29 cellular contexts compared by ENCODE assay signal in genomic region chr18:69291755-69292154, GRCh38.
"Had no signal": no experiment of that assay in that cellular context is flagged by ENCODE, and none has a peak within 500 bp of the region (broad histone marks: within the 10 kb centered on the region; RNA-seq: fewer than 3 reads in every experiment).

No MANE protein-coding gene starts in this region.

- ATAC-seq: stimulated activated effector memory CD8-positive, alpha-beta T cell treated with anti-CD3 and anti-CD28 coated beads, Interleukin-12 subunit alpha, Interleukin-12 subunit beta, amount 100 ng/mL, for 72 hours; stimulated activated memory B cell treated with anti-CD40 and anti-IgM and Interleukin-4, amounts not matched to agents 10 μg/mL and 1 μg/mL and 100 μg/mL, for 72 hours; stimulated activated naive B cell treated with anti-CD40 and anti-IgM and Interleukin-4, amounts not matched to agents 10 μg/mL and 1 μg/mL and 100 μg/mL, for 72 hours; stimulated activated naive CD8-positive, alpha-beta T cell treated with anti-CD3 and anti-CD28 coated beads, Interleukin-15, amount 100 ng/mL, for 72 hours; stimulated activated naive CD8-positive, alpha-beta T cell treated with anti-CD3 and anti-CD28 coated beads, Interleukin-15, Interleukin-2, amounts not matched to agents 100 U/mL and 50 U/mL, for 24 hours; upper lobe of right lung had no signal

- H3K9me3 Mint-ChIP-seq: stimulated activated effector memory CD8-positive, alpha-beta T cell treated with anti-CD3 and anti-CD28 coated beads, Interleukin-12 subunit alpha, Interleukin-12 subunit beta, amount 100 ng/mL, for 72 hours had no signal

- H3K36me3 Mint-ChIP-seq: stimulated activated effector memory CD8-positive, alpha-beta T cell treated with anti-CD3 and anti-CD28 coated beads, Interleukin-12 subunit alpha, Interleukin-12 subunit beta, amount 100 ng/mL, for 72 hours; stimulated activated memory B cell treated with anti-CD40 and anti-IgM and Interleukin-4, amounts not matched to agents 10 μg/mL and 1 μg/mL and 100 μg/mL, for 72 hours; stimulated activated naive B cell treated with anti-CD40 and anti-IgM and Interleukin-4, amounts not matched to agents 10 μg/mL and 1 μg/mL and 100 μg/mL, for 72 hours; type B pancreatic cell had no signal

- H3K4me1 Mint-ChIP-seq: stimulated activated effector memory CD8-positive, alpha-beta T cell treated with anti-CD3 and anti-CD28 coated beads, Interleukin-12 subunit alpha, Interleukin-12 subunit beta, amount 100 ng/mL, for 72 hours; stimulated activated memory B cell treated with anti-CD40 and anti-IgM and Interleukin-4, amounts not matched to agents 10 μg/mL and 1 μg/mL and 100 μg/mL, for 72 hours; stimulated activated naive B cell treated with anti-CD40 and anti-IgM and Interleukin-4, amounts not matched to agents 10 μg/mL and 1 μg/mL and 100 μg/mL, for 72 hours; stimulated activated naive CD8-positive, alpha-beta T cell treated with anti-CD3 and anti-CD28 coated beads, Interleukin-15, amount 100 ng/mL, for 72 hours had no signal

- H3K4me3 ChIP-seq: stomach, suprapubic skin, testis, thoracic aorta, thyroid gland, tibial artery, tibial nerve, transverse colon, upper lobe of left lung, upper lobe of right lung, uterus, vagina had no signal

- H3K27ac Mint-ChIP-seq: stimulated activated effector memory CD8-positive, alpha-beta T cell treated with anti-CD3 and anti-CD28 coated beads, Interleukin-12 subunit alpha, Interleukin-12 subunit beta, amount 100 ng/mL, for 72 hours; stimulated activated memory B cell treated with anti-CD40 and anti-IgM and Interleukin-4, amounts not matched to agents 10 μg/mL and 1 μg/mL and 100 μg/mL, for 72 hours; stimulated activated naive B cell treated with anti-CD40 and anti-IgM and Interleukin-4, amounts not matched to agents 10 μg/mL and 1 μg/mL and 100 μg/mL, for 72 hours; stimulated activated naive CD8-positive, alpha-beta T cell treated with anti-CD3 and anti-CD28 coated beads, Interleukin-15, amount 100 ng/mL, for 72 hours; stimulated activated naive CD8-positive, alpha-beta T cell treated with anti-CD3 and anti-CD28 coated beads, Interleukin-15, Interleukin-2, amounts not matched to agents 100 ng/mL and 50 ng/mL, for 24 hours; type B pancreatic cell had no signal

- H3K4me3 Mint-ChIP-seq: stimulated activated effector memory CD8-positive, alpha-beta T cell treated with anti-CD3 and anti-CD28 coated beads, Interleukin-12 subunit alpha, Interleukin-12 subunit beta, amount 100 ng/mL, for 72 hours; stimulated activated memory B cell treated with anti-CD40 and anti-IgM and Interleukin-4, amounts not matched to agents 10 μg/mL and 1 μg/mL and 100 μg/mL, for 72 hours; stimulated activated naive B cell treated with anti-CD40 and anti-IgM and Interleukin-4, amounts not matched to agents 10 μg/mL and 1 μg/mL and 100 μg/mL, for 72 hours; stimulated activated naive CD8-positive, alpha-beta T cell treated with anti-CD3 and anti-CD28 coated beads, Interleukin-15, amount 100 ng/mL, for 72 hours; stimulated activated naive CD8-positive, alpha-beta T cell treated with anti-CD3 and anti-CD28 coated beads, Interleukin-15, Interleukin-2, amounts not matched to agents 100 ng/mL and 50 ng/mL, for 24 hours; type B pancreatic cell had no signal

- H3K4me1 ChIP-seq: stomach, suprapubic skin, testis, thyroid gland, tibial artery, tibial nerve, transverse colon, upper lobe of left lung, upper lobe of right lung, uterus, vagina had no signal

- H3K27ac ChIP-seq: stomach, suprapubic skin, testis, thoracic aorta, thyroid gland, tibial artery, tibial nerve, transverse colon, upper lobe of left lung, upper lobe of right lung, uterus, vagina had no signal

- H3K27me3 ChIP-seq: stomach, suprapubic skin, testis, thyroid gland, tibial artery, tibial nerve, transverse colon, upper lobe of left lung, upper lobe of right lung, uterus, vagina had no signal

- H3K36me3 ChIP-seq: stomach, suprapubic skin, thoracic aorta, thyroid gland, tibial artery, tibial nerve, transverse colon, upper lobe of left lung, upper lobe of right lung, uterus, vagina had no signal

- H3K9me3 ChIP-seq: testis, thoracic aorta, thyroid gland, tibial artery, transverse colon, upper lobe of left lung, upper lobe of right lung, uterus, vagina had no signal

- FAIRE-seq: urothelium cell line had no signal

- DNase-seq: stimulated activated CD4-positive, alpha-beta T cell treated with anti-CD3 and anti-CD28 coated beads, Interleukin-2, amount 100 ng/mL, for 48 hours; stimulated activated CD4-positive, alpha-beta T cell treated with anti-CD3 and anti-CD28 coated beads, Interleukin-4, amount 100 ng/mL, for 1 hour; stimulated activated CD4-positive, alpha-beta T cell treated with anti-CD3 and anti-CD28 coated beads, Interleukin-4, amount 100 ng/mL, for 24 hours; stimulated activated CD4-positive, alpha-beta T cell treated with anti-CD3 and anti-CD28 coated beads, Interleukin-4, amount 100 ng/mL, for 4 hours; stimulated activated CD8-positive, alpha-beta memory T cell treated with anti-CD3 and anti-CD28 coated beads, Interleukin-4, amount 100 ng/mL, for 48 hours; stimulated activated naive B cell treated with anti-CD40 and anti-IgM and Interleukin-4, amounts not matched to agents 10 μg/mL and 1 μg/mL and 100 μg/mL, for 72 hours; stimulated activated naive CD4-positive, alpha-beta T cell; stimulated activated naive CD4-positive, alpha-beta T cell treated with Interleukin-2 at 50 U/mL for 16 hours; stimulated activated naive CD8-positive, alpha-beta T cell treated with anti-CD3 and anti-CD28 coated beads, Interleukin-15, amount 100 ng/mL, for 72 hours; stimulated activated naive CD8-positive, alpha-beta T cell treated with anti-CD3 and anti-CD28 coated beads, Interleukin-15, Interleukin-2, amounts not matched to agents 100 U/mL and 50 U/mL, for 24 hours; stomach; substantia nigra; testis; thyroid gland; tibial artery; transverse colon; trophoblast cell; upper lobe of left lung; upper lobe of right lung; uterus had no signal

- H3K27me3 Mint-ChIP-seq: stimulated activated memory B cell treated with anti-CD40 and anti-IgM and Interleukin-4, amounts not matched to agents 10 μg/mL and 1 μg/mL and 100 μg/mL, for 72 hours; stimulated activated naive B cell treated with anti-CD40 and anti-IgM and Interleukin-4, amounts not matched to agents 10 μg/mL and 1 μg/mL and 100 μg/mL, for 72 hours; stimulated activated naive CD8-positive, alpha-beta T cell treated with anti-CD3 and anti-CD28 coated beads, Interleukin-15, amount 100 ng/mL, for 72 hours; stimulated activated naive CD8-positive, alpha-beta T cell treated with anti-CD3 and anti-CD28 coated beads, Interleukin-15, Interleukin-2, amounts not matched to agents 100 ng/mL and 50 ng/mL, for 24 hours; type B pancreatic cell had no signal
